24 cellular contexts compared by ENCODE assay signal in genomic region chr21:18877932-18878331, GRCh38.
"Had no signal": no experiment of that assay in that cellular context is flagged by ENCODE, and none has a peak within 500 bp of the region (broad histone marks: within the 10 kb centered on the region; RNA-seq: fewer than 3 reads in every experiment).

No MANE protein-coding gene starts in this region.

- H3K9ac ChIP-seq: neural progenitor cell had no signal

- ATAC-seq: foreskin keratinocyte; gastroesophageal sphincter; left cardiac atrium; left lung; natural killer cell; stimulated activated naive B cell treated with anti-CD40 and anti-IgM and Interleukin-4, amounts not matched to agents 10 μg/mL and 1 μg/mL and 100 μg/mL, for 72 hours had no signal

- H3K9me3 ChIP-seq: gastroesophageal sphincter, prostate gland, transverse colon, vagina had no signal

- H3K27ac ChIP-seq: coronary artery, esophagus muscularis mucosa, foreskin keratinocyte, gastroesophageal sphincter, heart right ventricle, left lung, lower lobe of right lung, neural progenitor cell, prostate gland, sigmoid colon, suprapubic skin, transverse colon, vagina had no signal

- H3K27me3 ChIP-seq: esophagus muscularis mucosa, foreskin keratinocyte, gastroesophageal sphincter, heart right ventricle, left lung, neural progenitor cell, sigmoid colon, suprapubic skin, transverse colon, vagina had no signal

- H3K36me3 ChIP-seq: esophagus muscularis mucosa, gastroesophageal sphincter, heart right ventricle, left lung, lower lobe of right lung, neural progenitor cell, prostate gland, sigmoid colon, suprapubic skin, transverse colon, vagina had no signal

- H3K4me1 ChIP-seq: foreskin keratinocyte, left lung, lower lobe of right lung, neural progenitor cell, prostate gland, suprapubic skin, transverse colon, vagina had no signal

- H3K4me2 ChIP-seq: neural progenitor cell had no signal

- H2AFZ ChIP-seq: neural progenitor cell had no signal

- H3K4me3 ChIP-seq: coronary artery, esophagus muscularis mucosa, gastroesophageal sphincter, heart right ventricle, left lung, lower lobe of right lung, neural progenitor cell, prostate gland, sigmoid colon, suprapubic skin, transverse colon, vagina had no signal

- DNase-seq: dermis blood vessel endothelial cell; effector memory CD4-positive, alpha-beta T cell; foreskin keratinocyte; heart right ventricle; hippocampal formation; left cardiac atrium; left lung; lower lobe of right lung; natural killer cell; nucleus accumbens; right cardiac atrium; sigmoid colon; small intestine; stimulated activated CD4-positive, alpha-beta T cell treated with anti-CD3 and anti-CD28 coated beads, Interleukin-15, amount 100 ng/mL, for 24 hours; stimulated activated CD4-positive, alpha-beta T cell treated with anti-CD3 and anti-CD28 coated beads, Interleukin-2, amount 100 ng/mL, for 48 hours; stimulated activated naive B cell treated with anti-CD40 and anti-IgM and Interleukin-4, amounts not matched to agents 10 μg/mL and 1 μg/mL and 100 μg/mL, for 72 hours; transverse colon had no signal
